Comparison of ENCODE assay signal across 9 cellular contexts in the genomic region with DNA sequence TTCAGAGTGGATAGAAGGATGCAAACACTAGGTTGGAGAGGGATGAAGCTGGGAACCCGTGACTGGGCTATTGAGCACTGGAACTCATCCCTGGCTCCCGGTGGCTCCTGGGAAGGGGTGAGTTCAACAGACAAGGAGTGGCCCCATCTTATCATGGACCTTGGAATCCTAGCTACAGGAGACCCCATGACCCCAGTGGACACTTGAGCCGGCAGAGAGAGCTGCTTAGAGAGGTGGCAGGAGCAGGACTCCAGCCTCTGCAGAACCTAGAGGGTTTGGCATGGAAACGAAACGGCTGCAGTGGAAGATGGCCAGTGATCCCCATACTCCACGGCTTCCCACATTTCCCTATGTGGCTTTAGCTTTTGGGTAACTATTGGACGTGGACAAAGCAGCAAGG.
"Had no signal": no experiment of that assay in that cellular context is flagged by ENCODE, and none has a peak within 500 bp of the region (broad histone marks: within the 10 kb centered on the region; RNA-seq: fewer than 3 reads in every experiment).

No MANE protein-coding gene starts in this region.

- H3K36me3 ChIP-seq: HAP-1 had no signal

- ATAC-seq: GM23338, HCT116 had no signal

- H3K27ac Mint-ChIP-seq: GM23338, H9, HFFc6 had no signal

- H3K27ac ChIP-seq: GM23248 had no signal

- H3K4me1 Mint-ChIP-seq: GM23338, H9 had no signal

- DNase-seq: GM23248, GOT3, H7, H9, HCEC 1CT, HFFc6 had no signal

- H3K4me1 ChIP-seq: HAP-1 had no signal

- H3K4me3 ChIP-seq: GM23248, GM23338, HAP-1 had no signal

- H3K4me3 Mint-ChIP-seq: GM23338, H9, HFFc6 had no signal

- H3K9me3 ChIP-seq: HAP-1 had no signal
